Comparison of ENCODE assay signal across 1 cellular context in genomic region chr15:69164807-69165636, GRCh38.
TF ChIP-seq lines count a peak whose summit lies in the region.

No MANE protein-coding gene starts in this region.

TF ChIP-seq in HEK293, 187 proteins besides CTCF, POLR2A, EP300 and RAD21 (continued from another document):
- 0 out of 2 replicates have a peak, but pooled peaks have one; percentile 20 for TF ChIP-seq ZNF335 (tag by site-specific recombination; conservative IDR thresholded peaks at IDR 0.05)
